In genomic region chr5:62242000-62242399, GRCh38 we compare ENCODE assay signal across 6 cellular contexts.
DNase-seq lines count a peak whose midpoint lies in the region; ATAC-seq, FAIRE-seq and TF ChIP-seq lines count a peak whose summit lies in the region.
"Not testable (repeated sequence)": the region's sequence is repeated elsewhere in the genome, so short reads cannot be mapped to it uniquely, and the experiment has no call there.

No MANE protein-coding gene starts in this region.

- not testable (repeated sequence) for H3K36me3 Mint-ChIP-seq in GM23338 (ENCODE audit: low read depth); WTC11

- CTCF ChIA-PET in WTC11 (lab: Charles Lee), result interaction anchor here (0.7 kb wide), 1 partner anchor 656 kb away, joined by 3 read pairs; no protein-coding TSS in a partner anchor

- TF ChIP-seq POLR2A in body of pancreas (IDR thresholded peaks at IDR 0.05), result not testable (repeated sequence)

- POLR2A ChIA-PET in WTC11 (lab: Charles Lee), result not testable (repeated sequence)

- H3K4me1 Mint-ChIP-seq in GM23338, WTC11: not testable (repeated sequence)

- not testable (repeated sequence) for H3K27ac ChIP-seq in GM23338 (ENCODE audit: low read depth)
- peak overlapping the region; percentile 62 to 77 (median 66) for H3K27ac ChIP-seq in body of pancreas

- H3K27me3 Mint-ChIP-seq in GM23338 (ENCODE audit: insufficient read depth, low read depth, poor library complexity); WTC11 (ENCODE audit: low read depth): not testable (repeated sequence)

- not testable (repeated sequence) for H3K9me3 Mint-ChIP-seq in GM23338, WTC11

- not testable (repeated sequence) for H3K79me2 ChIP-seq in GM23338 (replicated peaks; ENCODE audit: insufficient read depth)

- H3K27me3 ChIP-seq in GM23338 (ENCODE audit: insufficient read depth); body of pancreas: not testable (repeated sequence)

- H3K27ac Mint-ChIP-seq in GM23338, WTC11: not testable (repeated sequence)

- intact Hi-C loops in body of pancreas (cut with DNase I); left colon (cut with DNase I, micrococcal nuclease); mucosa of descending colon (cut with DNase I, micrococcal nuclease): not testable (repeated sequence)

- not testable (repeated sequence) for H3K4me3 ChIP-seq in GM23338, body of pancreas, mucosa of descending colon

- not testable (repeated sequence) for DNase-seq in GM23338 (ENCODE audit: low spot score); WTC11 (ENCODE audit: low spot score); body of pancreas; left colon; mucosa of descending colon

- ATAC-seq in GM23338, result peak; percentile 44
- ATAC-seq in WTC11, result peak; percentile 52; the same call in 1 of the 2 replicates
- ATAC-seq in body of pancreas, result not testable (repeated sequence)
- peak; percentile 75 for ATAC-seq in left colon
- peak; percentile 38 for ATAC-seq in mucosa of descending colon

- H3K4me1 ChIP-seq in GM23338 (ENCODE audit: insufficient read depth); mucosa of descending colon (ENCODE audit: low read depth): not testable (repeated sequence)
- H3K4me1 ChIP-seq in body of pancreas, result peaks cover 22% of the 10 kb centered on the region

- peak; percentile 18 for FAIRE-seq in colon (lab: Jason Lieb, UNC)

- not testable (repeated sequence) for H3K9me3 ChIP-seq in body of pancreas, mucosa of descending colon

- H3K4me3 Mint-ChIP-seq in GM23338, WTC11: not testable (repeated sequence)

- H3K4me2 ChIP-seq in GM23338, result not testable (repeated sequence)

- not testable (repeated sequence) for H3F3A ChIP-seq in GM23338 (replicated peaks; ENCODE audit: low read depth)

- 80 to 82% methylated on average over 5 of the region's 5 CpGs for WGBS in body of pancreas, 2 donors

- not testable (repeated sequence) for TF ChIP-seq CTCF in GM23338 (conservative IDR thresholded peaks at IDR 0.05; ENCODE audit: low read depth in 2 of 2); WTC11 (IDR thresholded peaks at IDR 0.05); body of pancreas (IDR thresholded peaks at IDR 0.05); mucosa of descending colon (IDR thresholded peaks at IDR 0.05)

- not testable (repeated sequence) for H3K36me3 ChIP-seq in GM23338 (ENCODE audit: insufficient read depth); body of pancreas (replicated peaks in 1 of 2; ENCODE audit: insufficient read depth in 1 of 2, low read depth in 2 of 2); mucosa of descending colon (ENCODE audit: low read depth)

- H3K9me2 ChIP-seq in GM23338 (ENCODE audit: insufficient read depth), result not testable (repeated sequence)

- H2AFZ ChIP-seq in GM23338, result not testable (repeated sequence)

- H4K20me1 ChIP-seq in GM23338 (replicated peaks; ENCODE audit: insufficient read depth), result not testable (repeated sequence)
